ENCODE assay signal across 8 cellular contexts in genomic region chr2:96320326-96321229, GRCh38. TPM values are rescaled to one million over a fixed set of nuclear protein-coding genes. Genes with fewer than 3 reads are reported as not detected.
DNase-seq lines count a peak whose midpoint lies in the region; ATAC-seq and TF ChIP-seq lines count a peak whose summit lies in the region.

No MANE protein-coding gene starts in this region.

- H3K9me3 ChIP-seq in SK-N-MC (ENCODE audit: low read depth, low read length) = no peaks in the 10 kb centered on the region

- H3K4me3 Mint-ChIP-seq in activated T-cell treated with anti-CD3 and anti-CD28 coated beads, Interleukin-2, amount 50 U/mL, for 72 hours = peak overlapping the region; percentile 94 to 96
- peak overlapping the region; percentile 96 for H3K4me3 Mint-ChIP-seq in stimulated activated memory B cell treated with anti-CD40 and anti-IgM and Interleukin-4, amounts not matched to agents 10 μg/mL and 1 μg/mL and 100 μg/mL, for 72 hours

- ATAC-seq in activated T-cell treated with anti-CD3 and anti-CD28 coated beads, Interleukin-2, amount 50 U/mL, for 72 hours (replicated peaks in 1 of 2) = peak in 1 of 2 donors; percentile 11
- ATAC-seq in foreskin keratinocyte = peak; percentile 36
- ATAC-seq in stimulated activated memory B cell treated with anti-CD40 and anti-IgM and Interleukin-4, amounts not matched to agents 10 μg/mL and 1 μg/mL and 100 μg/mL, for 72 hours = no peak
- no peak for ATAC-seq in HG03460 (IDR thresholded peaks at IDR 0.05; ENCODE audit: unreplicated experiment)

- DNase-seq in activated T-cell treated with anti-CD3 and anti-CD28 coated beads, Interleukin-2, amount 50 U/mL, for 72 hours = no peak
- no peak for DNase-seq in activated T-cell treated with anti-CD3 and anti-CD28 coated beads for 4 hours
- no peak for DNase-seq in SK-N-MC (ENCODE audit: low read depth, low spot score)
- no peak for DNase-seq in foreskin keratinocyte
- no peak for DNase-seq in activated CD4-positive, CD25-positive, alpha-beta regulatory T cell treated with anti-CD3 and anti-CD28 coated beads, Interleukin-2, amount 50 U/mL, for 72 hours
- no peak for DNase-seq in NCI-H1694 (lab: John Stamatoyannopoulos, UW)

- peaks cover 74% of the 10 kb centered on the region for H3K4me1 Mint-ChIP-seq in activated T-cell treated with anti-CD3 and anti-CD28 coated beads, Interleukin-2, amount 50 U/mL, for 72 hours (ENCODE audit: low read depth)
- H3K4me1 Mint-ChIP-seq in stimulated activated memory B cell treated with anti-CD40 and anti-IgM and Interleukin-4, amounts not matched to agents 10 μg/mL and 1 μg/mL and 100 μg/mL, for 72 hours = peaks cover 50% of the 10 kb centered on the region

- H3K36me3 ChIP-seq in SK-N-MC (ENCODE audit: insufficient read depth, low read length) = no peaks in the 10 kb centered on the region

- no peak for TF ChIP-seq CTCF in foreskin keratinocyte (conservative IDR thresholded peaks at IDR 0.05)

- H3K9ac ChIP-seq in SK-N-MC (ENCODE audit: insufficient read length) = no peak overlapping the region

- peak overlapping the region; percentile 75 for H3K27ac Mint-ChIP-seq in activated T-cell treated with anti-CD3 and anti-CD28 coated beads, Interleukin-2, amount 50 U/mL, for 72 hours
- peak overlapping the region; percentile 90 for H3K27ac Mint-ChIP-seq in stimulated activated memory B cell treated with anti-CD40 and anti-IgM and Interleukin-4, amounts not matched to agents 10 μg/mL and 1 μg/mL and 100 μg/mL, for 72 hours

- H3K27me3 Mint-ChIP-seq in activated T-cell treated with anti-CD3 and anti-CD28 coated beads, Interleukin-2, amount 50 U/mL, for 72 hours (ENCODE audit: low read depth) = no peaks in the 10 kb centered on the region
- no peaks in the 10 kb centered on the region for H3K27me3 Mint-ChIP-seq in stimulated activated memory B cell treated with anti-CD40 and anti-IgM and Interleukin-4, amounts not matched to agents 10 μg/mL and 1 μg/mL and 100 μg/mL, for 72 hours

- H3K27me3 ChIP-seq in foreskin keratinocyte = peaks cover 39% of the 10 kb centered on the region

- H3K4me3 ChIP-seq in SK-N-MC = peak overlapping the region; percentile 79

- peaks cover 9% of the 10 kb centered on the region for H3K4me1 ChIP-seq in foreskin keratinocyte

- H3K36me3 Mint-ChIP-seq in activated T-cell treated with anti-CD3 and anti-CD28 coated beads, Interleukin-2, amount 50 U/mL, for 72 hours (ENCODE audit: insufficient read depth in 2 of 2) = peaks cover 3 to 4% of the 10 kb centered on the region in 2 donors
- H3K36me3 Mint-ChIP-seq in stimulated activated memory B cell treated with anti-CD40 and anti-IgM and Interleukin-4, amounts not matched to agents 10 μg/mL and 1 μg/mL and 100 μg/mL, for 72 hours = no peaks in the 10 kb centered on the region

- H3K27ac ChIP-seq in SK-N-MC (no peak overlapping the region), foreskin keratinocyte (no peak overlapping the region)

- H3K9me3 Mint-ChIP-seq in activated T-cell treated with anti-CD3 and anti-CD28 coated beads, Interleukin-2, amount 50 U/mL, for 72 hours = no peaks in the 10 kb centered on the region
- no peaks in the 10 kb centered on the region for H3K9me3 Mint-ChIP-seq in stimulated activated memory B cell treated with anti-CD40 and anti-IgM and Interleukin-4, amounts not matched to agents 10 μg/mL and 1 μg/mL and 100 μg/mL, for 72 hours

RNA-seq across cellular contexts. Expression of gene ITPRIPL1, which starts 4.5 kb away (rescaled TPM):
- 10 to 100 TPM; 28.0 to 31.4 TPM for total RNA-seq in activated T-cell treated with anti-CD3 and anti-CD28 coated beads, Interleukin-2, amount 50 U/mL, for 72 hours
- total RNA-seq in foreskin keratinocyte = 7.2 and 7.7 TPM in 2 replicates
- 3.2 and 3.5 TPM in 2 replicates for polyA plus RNA-seq in foreskin keratinocyte

RNA-seq across cellular contexts. Expression of gene NCAPH, which starts 15.0 kb away (rescaled TPM):
- 10 to 100 TPM; 82.2 to 86.2 TPM for total RNA-seq in activated T-cell treated with anti-CD3 and anti-CD28 coated beads, Interleukin-2, amount 50 U/mL, for 72 hours
- total RNA-seq in foreskin keratinocyte = 32.7 and 44.7 TPM in 2 replicates
- 30.8 and 41.6 TPM in 2 replicates for polyA plus RNA-seq in foreskin keratinocyte

RNA-seq across cellular contexts. Expression of gene SNRNP200, which starts 15.2 kb away (rescaled TPM):
- 100 to 1,000 TPM; 188 to 228 TPM for total RNA-seq in activated T-cell treated with anti-CD3 and anti-CD28 coated beads, Interleukin-2, amount 50 U/mL, for 72 hours
- 86.0 and 94.9 TPM in 2 replicates for total RNA-seq in foreskin keratinocyte
- 73.5 and 80.9 TPM in 2 replicates for polyA plus RNA-seq in foreskin keratinocyte

RNA-seq across cellular contexts. Expression of gene CIAO1, which starts 54.6 kb away (rescaled TPM):
- total RNA-seq in activated T-cell treated with anti-CD3 and anti-CD28 coated beads, Interleukin-2, amount 50 U/mL, for 72 hours = 10 to 100 TPM; 70.8 to 72.6 TPM
- total RNA-seq in foreskin keratinocyte = 59.5 and 63.9 TPM in 2 replicates
- polyA plus RNA-seq in foreskin keratinocyte = 41.7 and 43.3 TPM in 2 replicates

RNA-seq across cellular contexts. Expression of gene TMEM127, which starts 54.8 kb away (rescaled TPM):
- total RNA-seq in activated T-cell treated with anti-CD3 and anti-CD28 coated beads, Interleukin-2, amount 50 U/mL, for 72 hours = 10 to 100 TPM; 23.2 to 29.3 TPM
- total RNA-seq in foreskin keratinocyte = 24.7 and 26.1 TPM in 2 replicates
- 17.3 and 19.7 TPM in 2 replicates for polyA plus RNA-seq in foreskin keratinocyte
